Comparison of ENCODE assay signal across 8 cellular contexts in the genomic region with DNA sequence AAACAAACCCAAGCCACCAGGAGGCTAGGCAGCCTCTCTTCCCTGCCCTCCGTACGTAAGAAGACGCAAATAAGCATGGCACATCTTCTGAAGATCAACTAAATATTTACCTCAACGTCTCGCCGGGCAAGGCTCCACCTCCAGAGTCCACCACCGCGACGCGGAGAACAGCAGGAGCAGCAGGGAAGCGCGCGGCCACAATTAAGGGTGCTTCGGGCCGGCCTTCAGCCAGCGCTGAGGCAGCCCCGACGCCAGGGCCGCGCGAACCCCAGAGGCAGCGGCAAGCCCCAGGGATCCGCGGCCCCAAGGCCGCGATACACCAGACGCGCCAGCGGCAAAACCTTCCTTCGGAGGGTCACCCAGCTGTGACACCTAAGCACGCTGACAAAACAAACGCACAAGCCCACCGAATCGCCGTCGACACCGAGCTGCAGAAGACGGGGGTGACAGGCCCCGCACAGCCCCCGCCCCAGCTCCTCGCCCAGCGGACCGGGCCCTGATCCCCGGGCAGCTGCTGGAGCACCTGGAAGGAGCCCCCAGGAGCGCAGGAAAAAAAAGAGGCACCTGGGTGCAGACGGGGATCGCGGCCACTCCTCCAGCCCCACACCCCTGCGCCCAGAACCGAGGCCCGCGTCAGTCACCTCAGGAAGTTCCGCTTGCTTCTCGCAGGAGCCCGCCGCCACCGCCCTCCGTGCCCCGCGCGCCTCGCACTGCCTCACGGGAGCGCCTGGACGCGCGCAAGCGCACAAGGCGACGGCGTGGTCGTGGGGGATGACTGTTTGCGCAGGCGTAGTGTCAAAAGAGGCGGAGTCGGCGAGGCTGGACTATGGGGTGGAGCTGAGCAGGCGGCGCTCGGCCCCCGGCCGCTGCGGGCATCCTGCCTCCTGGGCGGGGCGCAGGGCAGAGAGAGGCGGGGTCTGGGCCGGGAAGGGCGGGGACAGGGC. TPM values are rescaled to one million over a fixed set of nuclear protein-coding genes. Genes with fewer than 3 reads are reported as not detected.
DNase-seq lines count a peak whose midpoint lies in the region; ATAC-seq and TF ChIP-seq lines count a peak whose summit lies in the region.

A gene with protein sequence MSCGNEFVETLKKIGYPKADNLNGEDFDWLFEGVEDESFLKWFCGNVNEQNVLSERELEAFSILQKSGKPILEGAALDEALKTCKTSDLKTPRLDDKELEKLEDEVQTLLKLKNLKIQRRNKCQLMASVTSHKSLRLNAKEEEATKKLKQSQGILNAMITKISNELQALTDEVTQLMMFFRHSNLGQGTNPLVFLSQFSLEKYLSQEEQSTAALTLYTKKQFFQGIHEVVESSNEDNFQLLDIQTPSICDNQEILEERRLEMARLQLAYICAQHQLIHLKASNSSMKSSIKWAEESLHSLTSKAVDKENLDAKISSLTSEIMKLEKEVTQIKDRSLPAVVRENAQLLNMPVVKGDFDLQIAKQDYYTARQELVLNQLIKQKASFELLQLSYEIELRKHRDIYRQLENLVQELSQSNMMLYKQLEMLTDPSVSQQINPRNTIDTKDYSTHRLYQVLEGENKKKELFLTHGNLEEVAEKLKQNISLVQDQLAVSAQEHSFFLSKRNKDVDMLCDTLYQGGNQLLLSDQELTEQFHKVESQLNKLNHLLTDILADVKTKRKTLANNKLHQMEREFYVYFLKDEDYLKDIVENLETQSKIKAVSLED (minus strand): TSS at position 712 of the 944 bp plus-strand sequence. CDS start 1,175 bp downstream, outside the sequence.
A gene (minus strand): TSS at position 712 of the 944 bp plus-strand sequence. CDS start 12,890 bp downstream, outside the sequence.

- H2AFZ ChIP-seq in H9 (ENCODE audit: low read length), result no peak within 1 kb of the TSS
- H2AFZ ChIP-seq in neuronal stem cell (ENCODE audit: low read length), result peak within 1 kb of the TSS; percentile 95

- H2BK15ac ChIP-seq in H9 (ENCODE audit: low read depth, low read length) (no peak within 1 kb of the TSS), neuronal stem cell (ENCODE audit: low read length) (no peak within 1 kb of the TSS)

- peaks cover 3% of the 10 kb centered on the region for H3K23me2 ChIP-seq in H9 (ENCODE audit: insufficient read length, low read depth, low read length, poor library complexity, severe bottlenecking)

- H4K8ac ChIP-seq in H9 (replicated peaks; ENCODE audit: insufficient read length, low read depth, low read length) (no peak within 1 kb of the TSS), neuronal stem cell (ENCODE audit: low read depth, low read length) (no peak within 1 kb of the TSS)

- H3K18ac ChIP-seq in H9 (ENCODE audit: insufficient read length, low read depth, low read length) (no peak within 1 kb of the TSS), neuronal stem cell (ENCODE audit: low read length) (peak within 1 kb of the TSS; percentile 86)

- H3K9me3 Mint-ChIP-seq in H9, result peaks cover 13 to 17% of the 10 kb centered on the region in 2 experiments

- no peaks in the 10 kb centered on the region for H3K27me3 ChIP-seq in H9 (ENCODE audit: insufficient read depth, low read length)
- no peaks in the 10 kb centered on the region for H3K27me3 ChIP-seq in MG63
- no peaks in the 10 kb centered on the region for H3K27me3 ChIP-seq in foreskin keratinocyte
- H3K27me3 ChIP-seq in neuronal stem cell (ENCODE audit: control insufficient read depth in 3 of 3, insufficient read depth in 3 of 3, low read depth in 1 of 3, low read length in 3 of 3), result no peaks in the 10 kb centered on the region
- no peaks in the 10 kb centered on the region for H3K27me3 ChIP-seq in subcutaneous abdominal adipose tissue (ENCODE audit: control insufficient read depth in 5 of 5, insufficient read depth in 4 of 5, low read length in 5 of 5)

- peak within 1 kb of the TSS; percentile 63 for H3K4me2 ChIP-seq in H9 (ENCODE audit: insufficient read depth, insufficient read length, low read length)
- H3K4me2 ChIP-seq in neuronal stem cell (ENCODE audit: insufficient read depth, low read length, poor library complexity, severe bottlenecking), result peak within 1 kb of the TSS; percentile 85

- no peak within 1 kb of the TSS for H2BK20ac ChIP-seq in H9 (ENCODE audit: low read depth, low read length, poor library complexity, severe bottlenecking)

- no peak within 1 kb of the TSS for H3K23ac ChIP-seq in H9 (ENCODE audit: insufficient read length, low read depth, low read length)
- peak within 1 kb of the TSS; percentile 50 for H3K23ac ChIP-seq in neuronal stem cell (ENCODE audit: low read depth, low read length, poor library complexity)

- H2AK5ac ChIP-seq in H9 (ENCODE audit: insufficient read length, low read length) (no peak within 1 kb of the TSS), neuronal stem cell (ENCODE audit: low read depth, low read length) (no peak within 1 kb of the TSS)

- H3K27me3 Mint-ChIP-seq in H9 (ENCODE audit: low read depth), result peaks cover 5% of the 10 kb centered on the region

- peaks cover 22 to 32% of the 10 kb centered on the region in 2 experiments for H3K4me1 Mint-ChIP-seq in H9

- peak within 1 kb of the TSS; percentile 88 to 93 for H3K4me3 Mint-ChIP-seq in H9

- H3K36me3 Mint-ChIP-seq in H9 (ENCODE audit: insufficient read depth in 1 of 3, low read depth in 3 of 3), result peaks cover 9 to 25% (median 24%) of the 10 kb centered on the region in 3 experiments; a peak in 6 of 7 replicates

- peak; percentile 90 for ATAC-seq in foreskin keratinocyte

- H4K20me1 ChIP-seq in H9 (ENCODE audit: control insufficient read depth, insufficient read depth, insufficient read length), result no peaks in the 10 kb centered on the region

- no peak within 1 kb of the TSS for H4K5ac ChIP-seq in H9 (ENCODE audit: insufficient read length, low read depth, low read length)

- H3K4me3 ChIP-seq in MG63 (peak within 1 kb of the TSS; percentile 86), neuronal stem cell (ENCODE audit: low read length in 2 of 2) (peak within 1 kb of the TSS; percentile 88 to 98), subcutaneous abdominal adipose tissue (ENCODE audit: low read depth in 1 of 5, low read length in 5 of 5) (peak within 1 kb of the TSS; percentile 78 to 91 (median 82))

- WGBS in H9 (ENCODE audit: extremely low coverage, insufficient read length, low lambda C conversion rate), result no CpG with 5 or more reads among the region's 88 CpGs
- no CpG with 5 or more reads among the region's 88 CpGs for WGBS in neuronal stem cell (ENCODE audit: extremely low coverage in 2 of 2, insufficient read length in 2 of 2, insufficient replicate concordance in 1 of 2), 2 donors

- peaks cover 6% of the 10 kb centered on the region; the same call in 1 of the 2 replicates for H3K79me2 ChIP-seq in H9 (ENCODE audit: insufficient read depth, low read length)

- H3K79me1 ChIP-seq in H9 (ENCODE audit: insufficient read depth, low read depth, low read length, poor library complexity, severe bottlenecking), result no peaks in the 10 kb centered on the region
- H3K79me1 ChIP-seq in neuronal stem cell (ENCODE audit: low read depth, low read length), result peaks cover 4% of the 10 kb centered on the region

- H2BK12ac ChIP-seq in H9 (ENCODE audit: insufficient read length, low read depth, low read length) (no peak within 1 kb of the TSS), neuronal stem cell (ENCODE audit: low read length) (no peak within 1 kb of the TSS)

- H3T11ph ChIP-seq in H9 (ENCODE audit: low read length), result no peak within 1 kb of the TSS

- H3K4me1 ChIP-seq in ES-I3 (ENCODE audit: insufficient read depth, low read length), result peaks cover 8% of the 10 kb centered on the region; the same call in 1 of the 2 replicates
- no peaks in the 10 kb centered on the region for H3K4me1 ChIP-seq in H9 (ENCODE audit: insufficient read depth, low read length)
- H3K4me1 ChIP-seq in foreskin keratinocyte, result peaks cover 11% of the 10 kb centered on the region
- H3K4me1 ChIP-seq in neuronal stem cell (ENCODE audit: control insufficient read depth in 2 of 2, insufficient read depth in 1 of 2, low read depth in 1 of 2, low read length in 2 of 2), result peaks cover 1 to 19% of the 10 kb centered on the region in 2 donors
- peaks cover 12 to 69% (median 54%) of the 10 kb centered on the region in 5 donors for H3K4me1 ChIP-seq in subcutaneous abdominal adipose tissue (ENCODE audit: control insufficient read depth in 5 of 5, insufficient read depth in 5 of 5, low read length in 5 of 5)

- peak within 1 kb of the TSS; percentile 92 for H3K9ac ChIP-seq in ES-I3 (ENCODE audit: low read depth, low read length)
- peak within 1 kb of the TSS; percentile 71 for H3K9ac ChIP-seq in H9 (ENCODE audit: extremely low read depth, insufficient read length, low read length)
- peak within 1 kb of the TSS; percentile 96 for H3K9ac ChIP-seq in neuronal stem cell (ENCODE audit: low read depth, low read length, poor library complexity)
- H3K9ac ChIP-seq in subcutaneous abdominal adipose tissue (ENCODE audit: low read length in 5 of 5), result peak within 1 kb of the TSS; percentile 75 to 95 (median 91)

- H3K56ac ChIP-seq in H9 (ENCODE audit: insufficient read length, low read depth, low read length), result no peak within 1 kb of the TSS

- H3K4ac ChIP-seq in H9 (ENCODE audit: low read depth, low read length) (no peak within 1 kb of the TSS), neuronal stem cell (ENCODE audit: low read length) (no peak within 1 kb of the TSS)

- 0 out of 3 replicates have a peak, but pooled peaks have one; percentile 12 for TF ChIP-seq CTCF in H9 (conservative IDR thresholded peaks at IDR 0.05)
- peak; percentile 15 for TF ChIP-seq CTCF in foreskin keratinocyte (conservative IDR thresholded peaks at IDR 0.05)

- H2BK5ac ChIP-seq in H9 (ENCODE audit: insufficient read length, low read length), result no peak within 1 kb of the TSS
- no peak within 1 kb of the TSS for H2BK5ac ChIP-seq in neuronal stem cell (ENCODE audit: low read length)

- H2BK120ac ChIP-seq in H9 (ENCODE audit: low read depth, low read length, poor library complexity, severe bottlenecking), result no peak within 1 kb of the TSS
- no peak within 1 kb of the TSS for H2BK120ac ChIP-seq in neuronal stem cell (ENCODE audit: low read depth, low read length)

- peak; percentile 97 for DNase-seq in H9
- peak; percentile 90 for DNase-seq in MG63
- DNase-seq in SHP77 (lab: John Stamatoyannopoulos, UW), result peak; percentile 74 to 78
- peak; percentile 99 for DNase-seq in activated gamma-delta T cell treated with Interleukin-2 at 50 U/mL for 16 hours
- DNase-seq in foreskin keratinocyte, result peak; percentile 93 to 100
- peak; percentile 97 for DNase-seq in neuronal stem cell (ENCODE audit: low spot score)

- no peak within 1 kb of the TSS for H3K27ac ChIP-seq in H9 (ENCODE audit: insufficient read length, low read depth, low read length)
- H3K27ac ChIP-seq in foreskin keratinocyte, result peak within 1 kb of the TSS; percentile 18
- H3K27ac ChIP-seq in neuronal stem cell (replicated peaks; ENCODE audit: low read length), result peak within 1 kb of the TSS; percentile 42
- H3K27ac ChIP-seq in subcutaneous abdominal adipose tissue (ENCODE audit: low read depth, low read length), result peak within 1 kb of the TSS; percentile 46

- H3K27ac Mint-ChIP-seq in H9, result peak within 1 kb of the TSS in 1 of 3 experiments; percentile 38; a peak in 1 of 7 replicates

- H3K14ac ChIP-seq in H9 (ENCODE audit: insufficient read depth, low read length), result no peak within 1 kb of the TSS
- H3K14ac ChIP-seq in neuronal stem cell (ENCODE audit: low read length), result peak within 1 kb of the TSS; percentile 85

- H3K36me3 ChIP-seq in ES-I3 (ENCODE audit: insufficient read depth, low read length) (no peaks in the 10 kb centered on the region; the same call in 1 of the 2 replicates), MG63 (peaks cover 15% of the 10 kb centered on the region), neuronal stem cell (replicated peaks in 1 of 2; ENCODE audit: control insufficient read depth in 2 of 2, insufficient read depth in 2 of 2, low read length in 2 of 2) (peaks cover 2 to 35% of the 10 kb centered on the region in 2 donors), subcutaneous abdominal adipose tissue (ENCODE audit: control insufficient read depth in 5 of 5, insufficient read depth in 5 of 5, low read length in 5 of 5) (peaks cover 0 to 8% (median 5%) of the 10 kb centered on the region in 5 donors)

- H3K9me3 ChIP-seq in ES-I3 (ENCODE audit: control insufficient read depth, insufficient read depth, low read length), result peaks cover 12% of the 10 kb centered on the region
- H3K9me3 ChIP-seq in H9 (ENCODE audit: control insufficient read depth, low read depth, low read length), result no peaks in the 10 kb centered on the region
- no peaks in the 10 kb centered on the region for H3K9me3 ChIP-seq in MG63
- H3K9me3 ChIP-seq in neuronal stem cell (replicated peaks in 1 of 2; ENCODE audit: control insufficient read depth in 2 of 2, insufficient read depth in 1 of 2, low read depth in 1 of 2, low read length in 2 of 2), result peaks cover 0 to 3% of the 10 kb centered on the region in 2 donors
- H3K9me3 ChIP-seq in subcutaneous abdominal adipose tissue (ENCODE audit: control insufficient read depth in 5 of 5, low read length in 5 of 5), result no peaks in the 10 kb centered on the region

- H4K91ac ChIP-seq in H9 (ENCODE audit: insufficient read length, low read depth, low read length) (no peak within 1 kb of the TSS), neuronal stem cell (ENCODE audit: low read depth, low read length, poor library complexity) (no peak within 1 kb of the TSS)

RNA-seq across cellular contexts. Expression of the first gene that starts in this region (rescaled TPM):
- total RNA-seq in H9 (2021), result 18.0 and 19.1 TPM in 2 replicates
- total RNA-seq in MG63 (2014; rRNA removed; shearing (Covaris generic); ENCODE audit: low replicate concordance), result 7.7 and 11.7 TPM in 2 replicates
- 14.1 and 15.2 TPM in 2 replicates for total RNA-seq in foreskin keratinocyte
- 5.3 and 7.5 TPM in 2 replicates for polyA plus RNA-seq in foreskin keratinocyte
- 11.4 TPM for polyA plus RNA-seq in neuronal stem cell (2013, experiment 1 of 2)
- polyA plus RNA-seq in neuronal stem cell (2013, experiment 2 of 2), result 12.2 TPM

RNA-seq across cellular contexts. Expression of the second gene that starts in this region (rescaled TPM):
- total RNA-seq in H9 (2021), result 0.74 and 1.5 TPM in 2 replicates
- total RNA-seq in MG63 (2014; rRNA removed; shearing (Covaris generic); ENCODE audit: low replicate concordance), result not detected in 2 replicates
- total RNA-seq in foreskin keratinocyte, result 0.54 and 0.92 TPM in 2 replicates
- polyA plus RNA-seq in foreskin keratinocyte, result 0.18 and 0.23 TPM in 2 replicates
- polyA plus RNA-seq in neuronal stem cell (2013, experiment 1 of 2), result 0.77 TPM
- polyA plus RNA-seq in neuronal stem cell (2013, experiment 2 of 2), result 0.54 TPM
